Comparison of ENCODE assay signal across 10 cellular contexts in genomic region chr1:67645495-67646144, GRCh38. TPM values are rescaled to one million over a fixed set of nuclear protein-coding genes. Genes with fewer than 3 reads are reported as not detected.
DNase-seq lines count a peak whose midpoint lies in the region; ATAC-seq and TF ChIP-seq lines count a peak whose summit lies in the region.
"Had no signal": no experiment of that assay in that cellular context is flagged by ENCODE, and none has a peak within 500 bp of the region (broad histone marks: within the 10 kb centered on the region; RNA-seq: fewer than 3 reads in every experiment).

No MANE protein-coding gene starts in this region.

- no peak for DNase-seq in RWPE1 (ENCODE audit: low spot score)
- peak; percentile 81 for DNase-seq in Right ventricle myocardium superior
- peak; percentile 86 for DNase-seq in sciatic nerve (ENCODE audit: low spot score)
- no peak for DNase-seq in NCI-H187 (lab: John Stamatoyannopoulos, UW)
- DNase-seq in activated CD4-positive, alpha-beta memory T cell treated with anti-CD3 and anti-CD28 coated beads, Interleukin-2, amount 10 ng/mL, durations not matched to agents 7 days and 5 days: no peak
- DNase-seq: activated CD4-positive, alpha-beta T cell treated with anti-CD3 and anti-CD28 coated beads, Interleukin-2, amount 10 ng/mL, durations not matched to agents 7 days and 5 days; activated naive CD8-positive, alpha-beta T cell treated with anti-CD3 and anti-CD28 coated beads, Interleukin-2, amount 50 U/mL, for 24 hours had no signal

- no peaks in the 10 kb centered on the region for H3K36me3 Mint-ChIP-seq in activated CD4-positive, alpha-beta memory T cell treated with anti-CD3 and anti-CD28 coated beads, Interleukin-2, amount 10 ng/mL, durations not matched to agents 7 days and 5 days (ENCODE audit: low read depth)

- ATAC-seq in Right ventricle myocardium superior (ENCODE audit: poor library complexity) (peak; percentile 82), sciatic nerve (peak; percentile 93), GM21786 (IDR thresholded peaks at IDR 0.05; ENCODE audit: unreplicated experiment) (no peak), HG02642 (IDR thresholded peaks at IDR 0.05; ENCODE audit: poor library complexity, unreplicated experiment) (no peak)
- ATAC-seq: activated naive CD8-positive, alpha-beta T cell treated with anti-CD3 and anti-CD28 coated beads, Interleukin-2, amount 50 U/mL, for 24 hours had no signal

- H3K27ac Mint-ChIP-seq in activated CD4-positive, alpha-beta memory T cell treated with anti-CD3 and anti-CD28 coated beads, Interleukin-2, amount 10 ng/mL, durations not matched to agents 7 days and 5 days: no peak overlapping the region
- H3K27ac Mint-ChIP-seq: activated CD4-positive, alpha-beta T cell treated with anti-CD3 and anti-CD28 coated beads, Interleukin-2, amount 10 ng/mL, durations not matched to agents 7 days and 5 days; activated naive CD8-positive, alpha-beta T cell treated with anti-CD3 and anti-CD28 coated beads, Interleukin-2, amount 50 U/mL, for 24 hours had no signal

- H3K4me1 Mint-ChIP-seq in activated CD4-positive, alpha-beta memory T cell treated with anti-CD3 and anti-CD28 coated beads, Interleukin-2, amount 10 ng/mL, durations not matched to agents 7 days and 5 days: no peaks in the 10 kb centered on the region
- H3K4me1 Mint-ChIP-seq: activated CD4-positive, alpha-beta T cell treated with anti-CD3 and anti-CD28 coated beads, Interleukin-2, amount 10 ng/mL, durations not matched to agents 7 days and 5 days; activated naive CD8-positive, alpha-beta T cell treated with anti-CD3 and anti-CD28 coated beads, Interleukin-2, amount 50 U/mL, for 24 hours had no signal

- peaks cover 8% of the 10 kb centered on the region; the same call in 1 of the 2 replicates for H3K4me1 ChIP-seq in HEK293 (ENCODE audit: control insufficient read depth, insufficient read depth, low read length)

- peaks cover 2% of the 10 kb centered on the region for H3K27me3 Mint-ChIP-seq in activated CD4-positive, alpha-beta memory T cell treated with anti-CD3 and anti-CD28 coated beads, Interleukin-2, amount 10 ng/mL, durations not matched to agents 7 days and 5 days
- H3K27me3 Mint-ChIP-seq: activated CD4-positive, alpha-beta T cell treated with anti-CD3 and anti-CD28 coated beads, Interleukin-2, amount 10 ng/mL, durations not matched to agents 7 days and 5 days; activated naive CD8-positive, alpha-beta T cell treated with anti-CD3 and anti-CD28 coated beads, Interleukin-2, amount 50 U/mL, for 24 hours had no signal

- CTCF ChIA-PET in HEK293 (lab: Yijun Ruan, JAX): interaction anchor here (0.6 to 2.0 kb wide), 3 partner anchors 9 to 85 kb away, joined by 3 to 5 read pairs (median 4); no protein-coding TSS in a partner anchor
- CTCF ChIA-PET in RWPE1 (lab: Yijun Ruan, JAX): no interaction called here
- CTCF ChIA-PET in activated CD4-positive, alpha-beta memory T cell treated with anti-CD3 and anti-CD28 coated beads, Interleukin-2, amount 10 ng/mL, durations not matched to agents 7 days and 5 days (lab: Charles Lee): no interaction called here

- no peak overlapping the region for H3K4me3 Mint-ChIP-seq in activated CD4-positive, alpha-beta memory T cell treated with anti-CD3 and anti-CD28 coated beads, Interleukin-2, amount 10 ng/mL, durations not matched to agents 7 days and 5 days
- H3K4me3 Mint-ChIP-seq: activated CD4-positive, alpha-beta T cell treated with anti-CD3 and anti-CD28 coated beads, Interleukin-2, amount 10 ng/mL, durations not matched to agents 7 days and 5 days; activated naive CD8-positive, alpha-beta T cell treated with anti-CD3 and anti-CD28 coated beads, Interleukin-2, amount 50 U/mL, for 24 hours had no signal

- H3K4me3 ChIP-seq in HEK293 (ENCODE audit: low read depth, low read length): no peak overlapping the region

- no peaks in the 10 kb centered on the region for H3K36me3 ChIP-seq in HEK293 (ENCODE audit: control insufficient read depth in 2 of 2, insufficient read depth in 1 of 2, low read length in 2 of 2)

- no peaks in the 10 kb centered on the region for H3K9me3 ChIP-seq in HEK293 (ENCODE audit: control insufficient read depth, insufficient read depth, low read depth, low read length)

- POLR2A ChIA-PET in HEK293 (lab: Yijun Ruan, JAX) (interaction anchor here (0.7 to 5.6 kb wide), 3 partner anchors 37 to 55 kb away, joined by 3 to 33 read pairs (median 4); partner anchors contain the start of gene GADD45A), RWPE1 (lab: Yijun Ruan, JAX; ENCODE audit: low non-redundant PET) (no interaction called here)
- POLR2A ChIA-PET in activated CD4-positive, alpha-beta memory T cell treated with anti-CD3 and anti-CD28 coated beads, Interleukin-2, amount 10 ng/mL, durations not matched to agents 7 days and 5 days (lab: Charles Lee): no interaction called here

- TF ChIP-seq CTCF in HEK293 (tag by site-specific recombination; IDR thresholded peaks at IDR 0.05) (no peak), RWPE1 (conservative IDR thresholded peaks at IDR 0.05; ENCODE audit: low read depth) (no peak)

- no peak overlapping the region for H3K27ac ChIP-seq in HEK293 (ENCODE audit: extremely low read depth, low read depth, low read length)
- peak overlapping the region; percentile 49 for H3K27ac ChIP-seq in RWPE1

- intact Hi-C loops in Right ventricle myocardium superior (cut with DNase I) (no loop called here), sciatic nerve (cut with DNase I) (no loop called here)

- H3K9me3 Mint-ChIP-seq in activated CD4-positive, alpha-beta memory T cell treated with anti-CD3 and anti-CD28 coated beads, Interleukin-2, amount 10 ng/mL, durations not matched to agents 7 days and 5 days: no peaks in the 10 kb centered on the region
- H3K9me3 Mint-ChIP-seq: activated CD4-positive, alpha-beta T cell treated with anti-CD3 and anti-CD28 coated beads, Interleukin-2, amount 10 ng/mL, durations not matched to agents 7 days and 5 days; activated naive CD8-positive, alpha-beta T cell treated with anti-CD3 and anti-CD28 coated beads, Interleukin-2, amount 50 U/mL, for 24 hours had no signal

TF ChIP-seq in HEK293, 187 proteins besides CTCF, POLR2A, EP300 and RAD21:
- TF ChIP-seq ZNF664 (tag by site-specific recombination; IDR thresholded peaks at IDR 0.05): peak; percentile 53; the same call in 1 of the 2 replicates
- no peak for TF ChIP-seq OSR2 (tag by site-specific recombination; IDR thresholded peaks at IDR 0.05)
TF ChIP-seq in HEK293: peak in this region for 1.

RNA-seq across cellular contexts. Expression of gene GADD45A, which starts 39.4 kb away (rescaled TPM):
- total RNA-seq in Right ventricle myocardium superior (48.1 TPM), sciatic nerve (34.6 TPM)
- 10 to 100 TPM; 29.5 to 30.7 TPM for total RNA-seq in activated CD4-positive, alpha-beta memory T cell treated with anti-CD3 and anti-CD28 coated beads, Interleukin-2, amount 10 ng/mL, durations not matched to agents 7 days and 5 days

Comparison
In these comparisons a context has a peak if more than half of its experiments do, and no peak if none do; other contexts are left out.
1. DNase-seq: peak in Right ventricle myocardium superior (single experiment) and sciatic nerve (single experiment); none in RWPE1 (single experiment), NCI-H187 (0 of 2) and activated CD4-positive, alpha-beta memory T cell treated with anti-CD3 and anti-CD28 coated beads, Interleukin-2, amount 10 ng/mL, durations not matched to agents 7 days and 5 days (single experiment).
2. ATAC-seq: peak in Right ventricle myocardium superior (single experiment) and sciatic nerve (single experiment); none in GM21786 (single experiment) and HG02642 (single experiment).